In genomic region chr1:33383974-33384767, GRCh38 we compare ENCODE assay signal across 9 cellular contexts.
A peak's percentile ranks its signal among the peaks of the same experiment; 100 is the strongest.
DNase-seq lines count a peak whose midpoint lies in the region; ATAC-seq lines count a peak whose summit lies in the region.
"Had no signal": no experiment of that assay in that cellular context is flagged by ENCODE, and none has a peak within 500 bp of the region (broad histone marks: within the 10 kb centered on the region; RNA-seq: fewer than 3 reads in every experiment).

No MANE protein-coding gene starts in this region.

- DNase-seq in HK-2 (ENCODE audit: unreplicated experiment) (peak; percentile 28), SW480 (ENCODE audit: low spot score) (peak; percentile 38), glomerular visceral epithelial cell (ENCODE audit: extremely low spot score) (peak; percentile 20), stromal cell of bone marrow (ENCODE audit: low read depth) (peak; percentile 52), amniotic stem cell (lab: John Stamatoyannopoulos, UW) (no peak)
- DNase-seq: activated CD4-positive, alpha-beta memory T cell treated with anti-CD3 and anti-CD28 coated beads, Interleukin-2, amount 10 ng/mL, durations not matched to agents 7 days and 5 days; OCI-M1 had no signal

- ATAC-seq in HG03442 (IDR thresholded peaks at IDR 0.05; ENCODE audit: unreplicated experiment) (no peak), GM18519 (IDR thresholded peaks at IDR 0.05; ENCODE audit: low FRiP score, unreplicated experiment) (no peak)
